8 cellular contexts compared by ENCODE assay signal in the genomic region with DNA sequence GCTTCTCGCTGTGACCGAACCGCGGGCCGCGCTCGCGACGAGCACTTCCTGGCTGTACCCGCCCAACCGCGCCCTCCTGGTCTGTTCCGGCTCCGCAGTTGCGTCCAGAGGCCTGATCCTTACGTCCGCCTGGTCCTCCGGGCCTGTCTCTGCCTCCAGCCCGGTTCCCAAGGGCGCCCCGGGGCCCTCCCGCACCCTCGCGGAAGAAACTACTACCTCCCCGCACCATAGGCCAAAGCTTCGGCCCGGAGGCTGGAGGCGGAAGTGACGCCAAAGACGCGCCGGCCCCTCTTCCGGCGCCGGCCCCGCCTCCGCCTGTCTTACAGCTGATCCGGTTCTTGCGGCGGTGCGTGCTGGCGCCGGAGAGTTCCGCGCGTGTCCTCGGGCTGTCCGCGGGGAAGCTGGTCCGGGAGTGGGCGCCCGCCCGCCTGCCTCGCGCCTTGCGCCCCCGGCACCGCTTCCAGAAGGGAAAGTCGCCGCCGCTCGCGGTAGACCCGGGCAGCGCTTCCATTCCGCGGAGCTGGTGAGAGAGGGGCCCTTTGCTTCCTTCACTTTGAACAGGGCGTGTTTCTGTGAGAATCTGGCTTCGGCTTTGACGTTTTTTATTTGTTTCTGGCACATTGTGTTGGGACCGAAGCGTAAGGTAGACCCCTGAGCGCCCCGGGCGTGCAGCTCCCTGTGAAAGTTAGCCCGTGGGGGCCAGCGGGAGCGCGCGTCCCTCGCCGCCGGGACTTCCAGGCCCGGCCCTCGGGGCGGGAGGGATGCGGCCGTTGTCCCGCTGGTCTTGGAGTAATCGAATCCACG. TPM values are rescaled to one million over a fixed set of nuclear protein-coding genes. Genes with fewer than 3 reads are reported as not detected.
DNase-seq lines count a peak whose midpoint lies in the region; ATAC-seq and TF ChIP-seq lines count a peak whose summit lies in the region.

TSS of gene ZNF778 (plus strand) at position 316 of the 804 bp plus-strand sequence. CDS start 3,425 bp downstream, outside the sequence.

- H3K36me3 ChIP-seq in HUES64 (ENCODE audit: insufficient read depth, low read length): peaks cover 11% of the 10 kb centered on the region; the same call in 1 of the 2 replicates
- H3K36me3 ChIP-seq in RWPE2 (ENCODE audit: low read depth): peaks cover 21% of the 10 kb centered on the region
- H3K36me3 ChIP-seq in neural cell (ENCODE audit: insufficient read depth, low read length): peaks cover 3% of the 10 kb centered on the region

- peak within 1 kb of the TSS; percentile 85 for H3K27ac Mint-ChIP-seq in stimulated activated naive CD8-positive, alpha-beta T cell treated with anti-CD3 and anti-CD28 coated beads, Interleukin-15, Interleukin-2, amounts not matched to agents 100 ng/mL and 50 ng/mL, for 24 hours

- H3K79me2 ChIP-seq in neural cell (replicated peaks; ENCODE audit: insufficient read depth, low read length): peaks cover 9% of the 10 kb centered on the region

- H3K9me3 Mint-ChIP-seq in stimulated activated naive CD8-positive, alpha-beta T cell treated with anti-CD3 and anti-CD28 coated beads, Interleukin-15, Interleukin-2, amounts not matched to agents 100 ng/mL and 50 ng/mL, for 24 hours: no peaks in the 10 kb centered on the region

- H3K9ac ChIP-seq in HUES64 (ENCODE audit: low read depth, low read length) (peak within 1 kb of the TSS; percentile 87), neural cell (ENCODE audit: low read length) (peak within 1 kb of the TSS; percentile 91)

- no peak for TF ChIP-seq CTCF in RWPE2 (IDR thresholded peaks at IDR 0.05; ENCODE audit: poor library complexity, severe bottlenecking)
- TF ChIP-seq CTCF in neural cell (IDR thresholded peaks at IDR 0.05; ENCODE audit: poor library complexity, severe bottlenecking): no peak

- H3F3A ChIP-seq in neural cell (ENCODE audit: insufficient read depth, low read length, poor library complexity, severe bottlenecking): peaks cover 4% of the 10 kb centered on the region

- peak within 1 kb of the TSS; percentile 93 for H3K4me3 ChIP-seq in HUES64 (ENCODE audit: low read length)
- H3K4me3 ChIP-seq in RWPE2 (ENCODE audit: severe bottlenecking): peak within 1 kb of the TSS; percentile 67
- peak within 1 kb of the TSS; percentile 96 for H3K4me3 ChIP-seq in neural cell (ENCODE audit: low read length)

- peak within 1 kb of the TSS; percentile 85 for H2AFZ ChIP-seq in neural cell (ENCODE audit: low read depth, low read length)

- TF ChIP-seq RAD21 in neural cell (conservative IDR thresholded peaks at IDR 0.05): peak; percentile 50

- peak; percentile 84 for ATAC-seq in GM21390 (IDR thresholded peaks at IDR 0.05; ENCODE audit: unreplicated experiment)
- peak; percentile 87 for ATAC-seq in RWPE2 (ENCODE audit: low read depth)

- no peaks in the 10 kb centered on the region for H3K27me3 Mint-ChIP-seq in stimulated activated naive CD8-positive, alpha-beta T cell treated with anti-CD3 and anti-CD28 coated beads, Interleukin-15, Interleukin-2, amounts not matched to agents 100 ng/mL and 50 ng/mL, for 24 hours

- H3K27ac ChIP-seq in HUES64 (ENCODE audit: low read depth, low read length) (peak within 1 kb of the TSS; percentile 79), RWPE2 (ENCODE audit: poor library complexity, severe bottlenecking) (peak within 1 kb of the TSS; percentile 54), neural cell (ENCODE audit: low read length) (peak within 1 kb of the TSS; percentile 81)

- H3K9me3 ChIP-seq in HUES64 (ENCODE audit: insufficient read depth, low read depth, low read length) (no peaks in the 10 kb centered on the region), RWPE2 (ENCODE audit: severe bottlenecking) (no peaks in the 10 kb centered on the region), neural cell (ENCODE audit: low read length) (no peaks in the 10 kb centered on the region)

- H3K27me3 ChIP-seq in HUES64 (ENCODE audit: insufficient read depth, low read length): no peaks in the 10 kb centered on the region
- no peaks in the 10 kb centered on the region for H3K27me3 ChIP-seq in RWPE2 (ENCODE audit: insufficient read depth, poor library complexity, severe bottlenecking)
- H3K27me3 ChIP-seq in neural cell (ENCODE audit: insufficient read depth, low read depth, low read length): no peaks in the 10 kb centered on the region

- DNase-seq in DMS 273 (lab: John Stamatoyannopoulos, UW; ENCODE audit: unreplicated experiment) (peak; percentile 93), RWPE2 (ENCODE audit: low spot score) (no peak), fibroblast of the conjunctiva (ENCODE audit: low read depth) (peak; percentile 34)
- DNase-seq in activated effector memory CD4-positive, alpha-beta T cell treated with anti-CD3 and anti-CD28 coated beads, Interleukin-2, amount 50 U/mL, for 16 hours: peak; percentile 94

- WGBS in HUES64: under 1% methylated on average over 90 of the region's 91 CpGs

- peaks cover 22% of the 10 kb centered on the region for H3K4me1 Mint-ChIP-seq in stimulated activated naive CD8-positive, alpha-beta T cell treated with anti-CD3 and anti-CD28 coated beads, Interleukin-15, Interleukin-2, amounts not matched to agents 100 ng/mL and 50 ng/mL, for 24 hours (ENCODE audit: low read depth)

- H3K36me3 Mint-ChIP-seq in stimulated activated naive CD8-positive, alpha-beta T cell treated with anti-CD3 and anti-CD28 coated beads, Interleukin-15, Interleukin-2, amounts not matched to agents 100 ng/mL and 50 ng/mL, for 24 hours (ENCODE audit: low read depth): peaks cover 14% of the 10 kb centered on the region

- H3K4me2 ChIP-seq in neural cell (ENCODE audit: low read length): peak within 1 kb of the TSS; percentile 89

- H3K4me3 Mint-ChIP-seq in stimulated activated naive CD8-positive, alpha-beta T cell treated with anti-CD3 and anti-CD28 coated beads, Interleukin-15, Interleukin-2, amounts not matched to agents 100 ng/mL and 50 ng/mL, for 24 hours: peak within 1 kb of the TSS; percentile 82

- no peaks in the 10 kb centered on the region for H3K9me2 ChIP-seq in neural cell (ENCODE audit: insufficient read depth, low read length)

- H4K20me1 ChIP-seq in neural cell (ENCODE audit: insufficient read depth): no peaks in the 10 kb centered on the region

- peak; percentile 34 for TF ChIP-seq EP300 in neural cell (conservative IDR thresholded peaks at IDR 0.05; ENCODE audit: poor library complexity, severe bottlenecking)

- H3K4me1 ChIP-seq in HUES64 (ENCODE audit: insufficient read depth, low read length) (peaks cover 3% of the 10 kb centered on the region; the same call in 1 of the 2 replicates), RWPE2 (ENCODE audit: insufficient read depth, poor library complexity, severe bottlenecking) (peaks cover 8% of the 10 kb centered on the region)

TF ChIP-seq in neural cell, 6 proteins besides CTCF, POLR2A, EP300 and RAD21:
- TF ChIP-seq EZH2 (IDR thresholded peaks at IDR 0.05; ENCODE audit: borderline replicate concordance, insufficient read depth, low read length, poor library complexity, severe bottlenecking) (no peak), REST (IDR thresholded peaks at IDR 0.05; ENCODE audit: borderline replicate concordance) (no peak), TAF1 (IDR thresholded peaks at IDR 0.05; ENCODE audit: low read depth) (no peak), SMC3 (conservative IDR thresholded peaks at IDR 0.05; ENCODE audit: poor library complexity) (peak; percentile 59), MXI1 (conservative IDR thresholded peaks at IDR 0.05; ENCODE audit: poor library complexity, severe bottlenecking) (peak; percentile 98), POLR2AphosphoS5 (IDR thresholded peaks at IDR 0.05) (peak; percentile 84)
TF ChIP-seq in neural cell: peak in this region for 3.

RNA-seq across cellular contexts. Expression of gene ZNF778, which starts in this region (rescaled TPM):
- polyA plus RNA-seq in HUES64 (2013, experiment 1 of 2): 10.4 TPM
- polyA plus RNA-seq in HUES64 (2013, experiment 2 of 2): 11.6 TPM
- polyA plus RNA-seq in neural cell: 14.7 and 16.3 TPM in 2 replicates
- polyA minus RNA-seq in neural cell: 73.0 and 84.5 TPM in 2 replicates
